23 cellular contexts compared by ENCODE assay signal in the genomic region with DNA sequence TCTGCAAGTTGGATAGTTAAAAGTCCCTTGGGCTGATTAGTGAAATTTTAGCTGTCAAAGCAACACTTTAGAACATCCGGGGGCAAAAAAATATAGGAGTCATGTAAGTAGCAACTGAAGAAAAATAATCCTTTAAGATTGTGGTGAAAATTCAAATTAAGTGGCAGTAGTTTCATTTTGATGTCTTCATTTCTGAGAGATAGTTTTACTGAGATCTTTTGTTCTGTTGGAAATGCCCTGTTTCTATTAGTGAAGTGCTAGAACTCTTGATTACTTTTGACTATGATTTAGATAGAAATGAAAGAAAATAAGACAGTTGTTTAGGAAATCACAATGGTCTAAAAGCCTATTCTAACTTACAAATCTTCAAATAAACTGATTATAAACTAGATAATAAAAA.
"Had no signal": no experiment of that assay in that cellular context is flagged by ENCODE, and none has a peak within 500 bp of the region (broad histone marks: within the 10 kb centered on the region; RNA-seq: fewer than 3 reads in every experiment).

No MANE protein-coding gene starts in this region.

- H3K9me3 Mint-ChIP-seq: mesothelial cell of epicardium had no signal

- H3K9me3 ChIP-seq: esophagus muscularis mucosa, left lung, lower lobe of right lung, mucosa of descending colon had no signal

- H3K4me1 Mint-ChIP-seq: mesothelial cell of epicardium; naive B cell; naive thymus-derived CD8-positive, alpha-beta T cell had no signal

- H3K4me1 ChIP-seq: esophagus muscularis mucosa, heart right ventricle, left lung, lower lobe of right lung had no signal

- ATAC-seq: foreskin keratinocyte; heart right ventricle; left cardiac atrium; left lung; left ventricle myocardium superior; lower lobe of right lung; mucosa of descending colon; naive thymus-derived CD8-positive, alpha-beta T cell had no signal

- H3K27ac Mint-ChIP-seq: mesothelial cell of epicardium; naive thymus-derived CD8-positive, alpha-beta T cell had no signal

- H3K27ac ChIP-seq: coronary artery, dorsolateral prefrontal cortex, esophagus muscularis mucosa, foreskin keratinocyte, heart right ventricle, left lung, lower lobe of right lung had no signal

- H3K4me3 Mint-ChIP-seq: mesothelial cell of epicardium; naive B cell; naive thymus-derived CD8-positive, alpha-beta T cell had no signal

- H3K27me3 ChIP-seq: dorsolateral prefrontal cortex, esophagus muscularis mucosa, foreskin keratinocyte, heart right ventricle, left lung had no signal

- FAIRE-seq: endothelial cell of umbilical vein, islet of Langerhans, keratinocyte had no signal

- DNase-seq: dermis blood vessel endothelial cell; dorsolateral prefrontal cortex; effector CD4-positive, alpha-beta T cell; effector memory CD4-positive, alpha-beta T cell; foreskin keratinocyte; glutamatergic neuron; head of caudate nucleus; heart right ventricle; hippocampal formation; left cardiac atrium; left lung; left ventricle myocardium superior; lower lobe of right lung; mesenchymal stem cell; mucosa of descending colon; naive B cell; naive thymus-derived CD8-positive, alpha-beta T cell had no signal

- H3K27me3 Mint-ChIP-seq: naive B cell; naive thymus-derived CD8-positive, alpha-beta T cell had no signal

- H3K4me3 ChIP-seq: coronary artery, dorsolateral prefrontal cortex, esophagus muscularis mucosa, heart right ventricle, left lung, lower lobe of right lung, mucosa of descending colon had no signal

- H3K36me3 ChIP-seq: esophagus muscularis mucosa, heart right ventricle, left lung, lower lobe of right lung had no signal

- H3K36me3 Mint-ChIP-seq: mesothelial cell of epicardium; naive B cell; naive thymus-derived CD8-positive, alpha-beta T cell had no signal
